Comparison of ENCODE assay signal across 25 cellular contexts in genomic region chr7:55794527-55794926, GRCh38.
DNase-seq lines count a peak whose midpoint lies in the region; FAIRE-seq and TF ChIP-seq lines count a peak whose summit lies in the region.
"Had no signal": no experiment of that assay in that cellular context is flagged by ENCODE, and none has a peak within 500 bp of the region (broad histone marks: within the 10 kb centered on the region; RNA-seq: fewer than 3 reads in every experiment).

No MANE protein-coding gene starts in this region.

- H3K4me2 ChIP-seq in PC-9, result peak overlapping the region; percentile 40
- H3K4me2 ChIP-seq: hepatocyte had no signal

- H3K27me3 ChIP-seq in PC-9 (ENCODE audit: insufficient read depth, low read depth) (no peaks in the 10 kb centered on the region), BE2C (no peaks in the 10 kb centered on the region), brain microvascular endothelial cell (replicated peaks) (no peaks in the 10 kb centered on the region)
- H3K27me3 ChIP-seq: ascending aorta, hepatocyte had no signal

- no TSS peak for BruUV-seq in PC-9 (replicated peaks; lab: Mats Ljungman, UMichigan)

- TF ChIP-seq CTCF in PC-9 (conservative IDR thresholded peaks at IDR 0.05) (no peak), BE2C (IDR thresholded peaks at IDR 0.05; ENCODE audit: low read depth, low read length) (no peak), brain microvascular endothelial cell (IDR thresholded peaks at IDR 0.05; ENCODE audit: low read depth, low read length, missing control alignments) (no peak)

- CTCF ChIA-PET in PC-9 (lab: Charles Lee), result interaction anchor here (0.7 kb wide), 2 partner anchors 13 to 342 kb away, joined by 7 to 10 read pairs; no protein-coding TSS in a partner anchor

- POLR2A ChIA-PET in PC-9 (lab: Charles Lee; ENCODE audit: unreplicated experiment), result no interaction called here

- H3K4me3 ChIP-seq in PC-9, result no peak overlapping the region
- H3K4me3 ChIP-seq in BE2C (ENCODE audit: low read depth, low read length), result no peak overlapping the region
- no peak overlapping the region for H3K4me3 ChIP-seq in brain microvascular endothelial cell (ENCODE audit: low read depth, low read length)
- H3K4me3 ChIP-seq: ascending aorta, hepatocyte, left ventricle myocardium inferior had no signal

- H3K79me2 ChIP-seq in PC-9 (ENCODE audit: low read depth), result no peaks in the 10 kb centered on the region
- H3K79me2 ChIP-seq: hepatocyte had no signal

- peak; percentile 35 for DNase-seq in ELR (ENCODE audit: low read depth)
- DNase-seq in HPDE6-E6E7 (ENCODE audit: extremely low spot score), result peak; percentile 36
- DNase-seq in PC-9, result peak; percentile 76 to 94
- DNase-seq in epithelial cell of prostate (ENCODE audit: low read depth, low spot score), result peak; percentile 50
- DNase-seq in BE2C, result no peak
- no peak for DNase-seq in frontal cortex (ENCODE audit: low spot score in 2 of 2)
- DNase-seq in brain microvascular endothelial cell, result no peak
- DNase-seq in HCEC 1CT, result no peak
- DNase-seq: activated CD8-positive, alpha-beta memory T cell treated with anti-CD3 and anti-CD28 coated beads, Interleukin-2, amount 50 U/mL, for 48 hours; CD4-positive, alpha-beta memory T cell; DMS 273 treated with DMSO at 0.1 percent for 48 hours; foreskin fibroblast; H9; KG1; left ventricle myocardium inferior; natural killer cell; NCI-H187; NCI-H2171 treated with DMSO at 0.1 percent for 48 hours; NCI-H69; SHP77 treated with DMSO at 0.1 percent for 48 hours; small intestine; stimulated activated CD4-positive, alpha-beta T cell treated with anti-CD3 and anti-CD28 coated beads, Interleukin-1b, Interleukin-23, amount 100 ng/mL, for 48 hours had no signal

- H3K9me3 ChIP-seq in PC-9 (ENCODE audit: insufficient read depth, low read depth), result peaks cover 34% of the 10 kb centered on the region
- no peaks in the 10 kb centered on the region for H3K9me3 ChIP-seq in BE2C

- peaks cover 15% of the 10 kb centered on the region for H3F3A ChIP-seq in PC-9 (ENCODE audit: insufficient read depth, low read depth)

- H3K27ac ChIP-seq in PC-9 (peak overlapping the region; percentile 27), epithelial cell of prostate (no peak overlapping the region), brain microvascular endothelial cell (no peak overlapping the region)
- H3K27ac ChIP-seq: ascending aorta, hepatocyte, left ventricle myocardium inferior had no signal

- H3K36me3 ChIP-seq in PC-9 (ENCODE audit: low read depth), result no peaks in the 10 kb centered on the region
- H3K36me3 ChIP-seq in BE2C, result no peaks in the 10 kb centered on the region
- no peaks in the 10 kb centered on the region for H3K36me3 ChIP-seq in brain microvascular endothelial cell (replicated peaks)
- H3K36me3 ChIP-seq: ascending aorta, left ventricle myocardium inferior had no signal

- H4K20me1 ChIP-seq in PC-9 (ENCODE audit: insufficient read depth), result no peaks in the 10 kb centered on the region

- intact Hi-C loops in PC-9 (cut with micrococcal nuclease; ENCODE audit: unreplicated experiment), result no loop called here

- no peak overlapping the region for H2AFZ ChIP-seq in PC-9
- H2AFZ ChIP-seq: hepatocyte had no signal

- FAIRE-seq in frontal cortex (lab: Jason Lieb, UNC), result no peak
- FAIRE-seq: G401.6, small intestine had no signal

- H3K9me2 ChIP-seq in PC-9 (ENCODE audit: insufficient read depth), result no peaks in the 10 kb centered on the region

- in situ Hi-C loops in brain microvascular endothelial cell (cut with HindIII; ENCODE audit: low pct_ligation_motif_present, low sequenced_read_pairs), result no loop called here

- H3K4me1 ChIP-seq in PC-9 (replicated peaks; ENCODE audit: insufficient read depth), result peaks cover 13% of the 10 kb centered on the region
- no peaks in the 10 kb centered on the region for H3K4me1 ChIP-seq in BE2C
- H3K4me1 ChIP-seq: ascending aorta, left ventricle myocardium inferior had no signal

Comparison
In these comparisons a context has a peak if more than half of its experiments do, and no peak if none do; other contexts are left out.
1. DNase-seq: peak in ELR (single experiment), HPDE6-E6E7 (single experiment), PC-9 (2 of 2) and epithelial cell of prostate (single experiment); none in BE2C (single experiment), frontal cortex (0 of 2), brain microvascular endothelial cell (single experiment) and HCEC 1CT (single experiment).